Comparison of ENCODE assay signal across 10 cellular contexts in the genomic region with DNA sequence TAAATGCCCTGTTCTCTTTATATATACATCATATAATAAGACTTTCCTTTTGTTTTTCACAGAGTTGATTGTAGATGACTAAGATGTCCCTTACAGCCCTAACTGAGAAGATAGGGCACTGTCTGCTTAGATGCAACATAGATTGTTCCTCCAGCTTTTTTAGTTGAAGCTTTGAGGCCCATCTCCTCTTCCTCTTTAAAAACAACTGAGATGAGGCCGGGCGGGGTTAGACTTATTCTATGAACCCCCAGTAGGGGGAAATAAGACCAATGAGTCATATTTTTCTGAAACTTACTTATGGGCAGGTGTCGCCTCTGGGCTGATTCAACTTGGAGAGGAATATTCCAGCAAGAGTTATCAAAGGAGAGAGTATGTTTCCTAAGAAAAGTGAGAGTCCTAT.
DNase-seq lines count a peak whose midpoint lies in the region; ATAC-seq lines count a peak whose summit lies in the region.
"Had no signal": no experiment of that assay in that cellular context is flagged by ENCODE, and none has a peak within 500 bp of the region (broad histone marks: within the 10 kb centered on the region; RNA-seq: fewer than 3 reads in every experiment).

No MANE protein-coding gene starts in this region.

- peak; percentile 44 for ATAC-seq in GM18519 (IDR thresholded peaks at IDR 0.05; ENCODE audit: low FRiP score, unreplicated experiment)
- ATAC-seq in GM21786 (IDR thresholded peaks at IDR 0.05; ENCODE audit: unreplicated experiment), result peak; percentile 50
- ATAC-seq in memory B cell (ENCODE audit: low read depth), result peak; percentile 62
- ATAC-seq in right cardiac atrium, result no peak
- no peak for ATAC-seq in aorta (ENCODE audit: low FRiP score)
- ATAC-seq: left cardiac atrium had no signal

- H3K4me3 ChIP-seq in right cardiac atrium (ENCODE audit: low read length) (no peak overlapping the region), aorta (ENCODE audit: low read length in 2 of 2) (no peak overlapping the region)
- H3K4me3 ChIP-seq: esophagus muscularis mucosa, ovary had no signal

- H3K27ac Mint-ChIP-seq in memory B cell, result peak overlapping the region; percentile 48

- H3K9me3 ChIP-seq in right cardiac atrium (ENCODE audit: control insufficient read depth, low read length) (no peaks in the 10 kb centered on the region), aorta (ENCODE audit: control insufficient read depth, low read length) (no peaks in the 10 kb centered on the region)
- H3K9me3 ChIP-seq: ovary had no signal

- H3K36me3 ChIP-seq in aorta (ENCODE audit: control insufficient read depth in 1 of 2, insufficient read depth in 2 of 2, low read length in 1 of 2), result no peaks in the 10 kb centered on the region
- H3K36me3 ChIP-seq: esophagus muscularis mucosa, ovary had no signal

- no peak overlapping the region for H3K27ac ChIP-seq in right cardiac atrium (ENCODE audit: low read length)
- no peak overlapping the region for H3K27ac ChIP-seq in aorta (ENCODE audit: low read depth in 1 of 2, low read length in 2 of 2)
- H3K27ac ChIP-seq: esophagus muscularis mucosa, ovary had no signal

- H3K27me3 Mint-ChIP-seq in memory B cell, result peaks cover 6% of the 10 kb centered on the region

- intact Hi-C loops in right cardiac atrium (cut with DNase I) (no loop called here), aorta (cut with DNase I) (no loop called here)

- H3K27me3 ChIP-seq in right cardiac atrium (ENCODE audit: control insufficient read depth, insufficient read depth), result no peaks in the 10 kb centered on the region
- H3K27me3 ChIP-seq in aorta (ENCODE audit: control insufficient read depth in 1 of 2, insufficient read depth in 2 of 2, low read length in 1 of 2), result no peaks in the 10 kb centered on the region
- H3K27me3 ChIP-seq: ovary had no signal

- DNase-seq in NCI-H69 (lab: John Stamatoyannopoulos, UW) (peak; percentile 83), memory B cell (ENCODE audit: low spot score in 2 of 2) (no peak), NCI-H2196 treated with DMSO at 0.1 percent for 48 hours (lab: John Stamatoyannopoulos, UW; ENCODE audit: unreplicated experiment) (no peak), right cardiac atrium (no peak), aorta (no peak)
- DNase-seq: left cardiac atrium, ovary had no signal

- no peaks in the 10 kb centered on the region for H3K9me3 Mint-ChIP-seq in memory B cell

- H3K4me1 ChIP-seq in right cardiac atrium (ENCODE audit: control insufficient read depth, insufficient read depth, low read length), result no peaks in the 10 kb centered on the region
- H3K4me1 ChIP-seq in aorta (ENCODE audit: control insufficient read depth in 1 of 2, insufficient read depth in 2 of 2, low read length in 2 of 2), result no peaks in the 10 kb centered on the region
- H3K4me1 ChIP-seq: esophagus muscularis mucosa had no signal

- H3K4me1 Mint-ChIP-seq in memory B cell, result peaks cover 10% of the 10 kb centered on the region

- H3K4me3 Mint-ChIP-seq in memory B cell, result no peak overlapping the region

- 82% methylated on average over 3 of the region's 3 CpGs for WGBS in right cardiac atrium
- WGBS in aorta, 2 donors, result 79 to 86% methylated on average over 3 of the region's 3 CpGs

- H3K36me3 Mint-ChIP-seq in memory B cell, result no peaks in the 10 kb centered on the region

Comparison
In these comparisons a context has a peak if more than half of its experiments do, and no peak if none do; other contexts are left out.
1. ATAC-seq: peak in GM18519 (single experiment), GM21786 (single experiment) and memory B cell (single experiment); none in right cardiac atrium (0 of 2) and aorta (single experiment).